ENCODE assay signal across 2 cellular contexts in the genomic region with DNA sequence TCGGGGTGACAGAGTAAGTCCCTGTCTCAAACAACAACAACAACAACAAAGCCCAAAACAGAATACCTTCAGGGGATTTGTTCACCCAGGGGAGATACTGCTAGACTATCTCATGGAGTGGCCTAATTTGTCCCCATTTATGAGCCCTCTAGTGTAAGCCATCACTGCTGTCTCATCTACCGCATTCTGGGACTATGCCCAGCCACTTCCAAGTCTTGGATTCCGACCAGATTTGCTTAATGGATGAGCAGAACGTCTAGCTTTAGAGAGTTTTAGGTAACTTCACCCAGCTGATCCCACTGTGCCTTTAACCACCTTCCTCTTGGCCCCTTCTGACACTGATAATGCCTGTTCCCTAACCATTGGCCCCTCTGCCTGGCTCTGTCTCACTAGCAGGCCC.
A peak's percentile ranks its signal among the peaks of the same experiment; 100 is the strongest.
TF ChIP-seq lines count a peak whose summit lies in the region.

No MANE protein-coding gene starts in this region.

TF ChIP-seq in liver, 16 proteins besides CTCF, POLR2A, EP300 and RAD21 (continued from another document):
- TF ChIP-seq, protein P1, sequence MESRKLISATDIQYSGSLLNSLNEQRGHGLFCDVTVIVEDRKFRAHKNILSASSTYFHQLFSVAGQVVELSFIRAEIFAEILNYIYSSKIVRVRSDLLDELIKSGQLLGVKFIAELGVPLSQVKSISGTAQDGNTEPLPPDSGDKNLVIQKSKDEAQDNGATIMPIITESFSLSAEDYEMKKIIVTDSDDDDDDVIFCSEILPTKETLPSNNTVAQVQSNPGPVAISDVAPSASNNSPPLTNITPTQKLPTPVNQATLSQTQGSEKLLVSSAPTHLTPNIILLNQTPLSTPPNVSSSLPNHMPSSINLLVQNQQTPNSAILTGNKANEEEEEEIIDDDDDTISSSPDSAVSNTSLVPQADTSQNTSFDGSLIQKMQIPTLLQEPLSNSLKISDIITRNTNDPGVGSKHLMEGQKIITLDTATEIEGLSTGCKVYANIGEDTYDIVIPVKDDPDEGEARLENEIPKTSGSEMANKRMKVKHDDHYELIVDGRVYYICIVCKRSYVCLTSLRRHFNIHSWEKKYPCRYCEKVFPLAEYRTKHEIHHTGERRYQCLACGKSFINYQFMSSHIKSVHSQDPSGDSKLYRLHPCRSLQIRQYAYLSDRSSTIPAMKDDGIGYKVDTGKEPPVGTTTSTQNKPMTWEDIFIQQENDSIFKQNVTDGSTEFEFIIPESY (IDR thresholded peaks at IDR 0.05): no peak
- TF ChIP-seq SP1 (IDR thresholded peaks at IDR 0.05) (no peak), HNF4A (conservative IDR thresholded peaks at IDR 0.05) (peak in 1 of 2 donors; percentile 9)
- TF ChIP-seq, protein P2, sequence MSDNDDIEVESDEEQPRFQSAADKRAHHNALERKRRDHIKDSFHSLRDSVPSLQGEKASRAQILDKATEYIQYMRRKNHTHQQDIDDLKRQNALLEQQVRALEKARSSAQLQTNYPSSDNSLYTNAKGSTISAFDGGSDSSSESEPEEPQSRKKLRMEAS (IDR thresholded peaks at IDR 0.05): no peak
TF ChIP-seq in liver: peak in this region for 2.

TF ChIP-seq in HepG2, 621 proteins besides CTCF, POLR2A, EP300 and RAD21 (continued from another document):
- TF ChIP-seq, protein P3, sequence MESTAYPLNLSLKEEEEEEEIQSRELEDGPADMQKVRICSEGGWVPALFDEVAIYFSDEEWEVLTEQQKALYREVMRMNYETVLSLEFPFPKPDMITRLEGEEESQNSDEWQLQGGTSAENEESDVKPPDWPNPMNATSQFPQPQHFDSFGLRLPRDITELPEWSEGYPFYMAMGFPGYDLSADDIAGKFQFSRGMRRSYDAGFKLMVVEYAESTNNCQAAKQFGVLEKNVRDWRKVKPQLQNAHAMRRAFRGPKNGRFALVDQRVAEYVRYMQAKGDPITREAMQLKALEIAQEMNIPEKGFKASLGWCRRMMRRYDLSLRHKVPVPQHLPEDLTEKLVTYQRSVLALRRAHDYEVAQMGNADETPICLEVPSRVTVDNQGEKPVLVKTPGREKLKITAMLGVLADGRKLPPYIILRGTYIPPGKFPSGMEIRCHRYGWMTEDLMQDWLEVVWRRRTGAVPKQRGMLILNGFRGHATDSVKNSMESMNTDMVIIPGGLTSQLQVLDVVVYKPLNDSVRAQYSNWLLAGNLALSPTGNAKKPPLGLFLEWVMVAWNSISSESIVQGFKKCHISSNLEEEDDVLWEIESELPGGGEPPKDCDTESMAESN (CRISPR knock-in tag; conservative IDR thresholded peaks at IDR 0.05): no peak
- TF ChIP-seq NFE2L2 (IDR thresholded peaks at IDR 0.05; ENCODE audit: low read length): no peak
- no peak for TF ChIP-seq ZNF124 (CRISPR knock-in tag; IDR thresholded peaks at IDR 0.05)
- TF ChIP-seq, protein P4, sequence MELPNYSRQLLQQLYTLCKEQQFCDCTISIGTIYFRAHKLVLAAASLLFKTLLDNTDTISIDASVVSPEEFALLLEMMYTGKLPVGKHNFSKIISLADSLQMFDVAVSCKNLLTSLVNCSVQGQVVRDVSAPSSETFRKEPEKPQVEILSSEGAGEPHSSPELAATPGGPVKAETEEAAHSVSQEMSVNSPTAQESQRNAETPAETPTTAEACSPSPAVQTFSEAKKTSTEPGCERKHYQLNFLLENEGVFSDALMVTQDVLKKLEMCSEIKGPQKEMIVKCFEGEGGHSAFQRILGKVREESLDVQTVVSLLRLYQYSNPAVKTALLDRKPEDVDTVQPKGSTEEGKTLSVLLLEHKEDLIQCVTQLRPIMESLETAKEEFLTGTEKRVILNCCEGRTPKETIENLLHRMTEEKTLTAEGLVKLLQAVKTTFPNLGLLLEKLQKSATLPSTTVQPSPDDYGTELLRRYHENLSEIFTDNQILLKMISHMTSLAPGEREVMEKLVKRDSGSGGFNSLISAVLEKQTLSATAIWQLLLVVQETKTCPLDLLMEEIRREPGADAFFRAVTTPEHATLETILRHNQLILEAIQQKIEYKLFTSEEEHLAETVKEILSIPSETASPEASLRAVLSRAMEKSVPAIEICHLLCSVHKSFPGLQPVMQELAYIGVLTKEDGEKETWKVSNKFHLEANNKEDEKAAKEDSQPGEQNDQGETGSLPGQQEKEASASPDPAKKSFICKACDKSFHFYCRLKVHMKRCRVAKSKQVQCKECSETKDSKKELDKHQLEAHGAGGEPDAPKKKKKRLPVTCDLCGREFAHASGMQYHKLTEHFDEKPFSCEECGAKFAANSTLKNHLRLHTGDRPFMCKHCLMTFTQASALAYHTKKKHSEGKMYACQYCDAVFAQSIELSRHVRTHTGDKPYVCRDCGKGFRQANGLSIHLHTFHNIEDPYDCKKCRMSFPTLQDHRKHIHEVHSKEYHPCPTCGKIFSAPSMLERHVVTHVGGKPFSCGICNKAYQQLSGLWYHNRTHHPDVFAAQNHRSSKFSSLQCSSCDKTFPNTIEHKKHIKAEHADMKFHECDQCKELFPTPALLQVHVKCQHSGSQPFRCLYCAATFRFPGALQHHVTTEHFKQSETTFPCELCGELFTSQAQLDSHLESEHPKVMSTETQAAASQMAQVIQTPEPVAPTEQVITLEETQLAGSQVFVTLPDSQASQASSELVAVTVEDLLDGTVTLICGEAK (IDR thresholded peaks at IDR 0.05): no peak
- TF ChIP-seq, protein P4 (CRISPR knock-in tag; IDR thresholded peaks at IDR 0.05): no peak
- TF ChIP-seq, protein P5, sequence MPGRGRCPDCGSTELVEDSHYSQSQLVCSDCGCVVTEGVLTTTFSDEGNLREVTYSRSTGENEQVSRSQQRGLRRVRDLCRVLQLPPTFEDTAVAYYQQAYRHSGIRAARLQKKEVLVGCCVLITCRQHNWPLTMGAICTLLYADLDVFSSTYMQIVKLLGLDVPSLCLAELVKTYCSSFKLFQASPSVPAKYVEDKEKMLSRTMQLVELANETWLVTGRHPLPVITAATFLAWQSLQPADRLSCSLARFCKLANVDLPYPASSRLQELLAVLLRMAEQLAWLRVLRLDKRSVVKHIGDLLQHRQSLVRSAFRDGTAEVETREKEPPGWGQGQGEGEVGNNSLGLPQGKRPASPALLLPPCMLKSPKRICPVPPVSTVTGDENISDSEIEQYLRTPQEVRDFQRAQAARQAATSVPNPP (CRISPR knock-in tag; IDR thresholded peaks at IDR 0.05): no peak
- TF ChIP-seq KMT2A (CRISPR knock-in tag; IDR thresholded peaks at IDR 0.05): no peak
- no peak for TF ChIP-seq REXO4 (CRISPR knock-in tag; IDR thresholded peaks at IDR 0.05; ENCODE audit: borderline replicate concordance)
- TF ChIP-seq, protein P6, sequence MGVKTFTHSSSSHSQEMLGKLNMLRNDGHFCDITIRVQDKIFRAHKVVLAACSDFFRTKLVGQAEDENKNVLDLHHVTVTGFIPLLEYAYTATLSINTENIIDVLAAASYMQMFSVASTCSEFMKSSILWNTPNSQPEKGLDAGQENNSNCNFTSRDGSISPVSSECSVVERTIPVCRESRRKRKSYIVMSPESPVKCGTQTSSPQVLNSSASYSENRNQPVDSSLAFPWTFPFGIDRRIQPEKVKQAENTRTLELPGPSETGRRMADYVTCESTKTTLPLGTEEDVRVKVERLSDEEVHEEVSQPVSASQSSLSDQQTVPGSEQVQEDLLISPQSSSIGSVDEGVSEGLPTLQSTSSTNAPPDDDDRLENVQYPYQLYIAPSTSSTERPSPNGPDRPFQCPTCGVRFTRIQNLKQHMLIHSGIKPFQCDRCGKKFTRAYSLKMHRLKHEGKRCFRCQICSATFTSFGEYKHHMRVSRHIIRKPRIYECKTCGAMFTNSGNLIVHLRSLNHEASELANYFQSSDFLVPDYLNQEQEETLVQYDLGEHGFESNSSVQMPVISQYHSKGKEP (CRISPR knock-in tag; IDR thresholded peaks at IDR 0.05): no peak
- no peak for TF ChIP-seq SOX6 (IDR thresholded peaks at IDR 0.05)
- no peak for TF ChIP-seq SOX6 (CRISPR knock-in tag; IDR thresholded peaks at IDR 0.05)
- TF ChIP-seq, protein P7, sequence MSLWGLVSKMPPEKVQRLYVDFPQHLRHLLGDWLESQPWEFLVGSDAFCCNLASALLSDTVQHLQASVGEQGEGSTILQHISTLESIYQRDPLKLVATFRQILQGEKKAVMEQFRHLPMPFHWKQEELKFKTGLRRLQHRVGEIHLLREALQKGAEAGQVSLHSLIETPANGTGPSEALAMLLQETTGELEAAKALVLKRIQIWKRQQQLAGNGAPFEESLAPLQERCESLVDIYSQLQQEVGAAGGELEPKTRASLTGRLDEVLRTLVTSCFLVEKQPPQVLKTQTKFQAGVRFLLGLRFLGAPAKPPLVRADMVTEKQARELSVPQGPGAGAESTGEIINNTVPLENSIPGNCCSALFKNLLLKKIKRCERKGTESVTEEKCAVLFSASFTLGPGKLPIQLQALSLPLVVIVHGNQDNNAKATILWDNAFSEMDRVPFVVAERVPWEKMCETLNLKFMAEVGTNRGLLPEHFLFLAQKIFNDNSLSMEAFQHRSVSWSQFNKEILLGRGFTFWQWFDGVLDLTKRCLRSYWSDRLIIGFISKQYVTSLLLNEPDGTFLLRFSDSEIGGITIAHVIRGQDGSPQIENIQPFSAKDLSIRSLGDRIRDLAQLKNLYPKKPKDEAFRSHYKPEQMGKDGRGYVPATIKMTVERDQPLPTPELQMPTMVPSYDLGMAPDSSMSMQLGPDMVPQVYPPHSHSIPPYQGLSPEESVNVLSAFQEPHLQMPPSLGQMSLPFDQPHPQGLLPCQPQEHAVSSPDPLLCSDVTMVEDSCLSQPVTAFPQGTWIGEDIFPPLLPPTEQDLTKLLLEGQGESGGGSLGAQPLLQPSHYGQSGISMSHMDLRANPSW (CRISPR knock-in tag; IDR thresholded peaks at IDR 0.05; ENCODE audit: borderline replicate concordance): no peak
- TF ChIP-seq, protein P8, sequence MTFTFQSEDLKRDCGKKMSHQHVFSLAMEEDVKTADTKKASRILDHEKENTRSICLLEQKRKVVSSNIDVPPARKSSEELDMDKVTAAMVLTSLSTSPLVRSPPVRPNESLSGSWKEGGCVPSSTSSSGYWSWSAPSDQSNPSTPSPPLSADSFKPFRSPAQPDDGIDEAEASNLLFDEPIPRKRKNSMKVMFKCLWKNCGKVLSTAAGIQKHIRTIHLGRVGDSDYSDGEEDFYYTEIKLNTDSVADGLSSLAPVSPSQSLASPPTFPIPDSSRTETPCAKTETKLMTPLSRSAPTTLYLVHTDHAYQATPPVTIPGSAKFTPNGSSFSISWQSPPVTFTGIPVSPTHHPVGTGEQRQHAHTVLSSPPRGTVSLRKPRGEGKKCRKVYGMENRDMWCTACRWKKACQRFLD (CRISPR knock-in tag; IDR thresholded peaks at IDR 0.05; ENCODE audit: borderline replicate concordance): no peak
- TF ChIP-seq, protein P9, sequence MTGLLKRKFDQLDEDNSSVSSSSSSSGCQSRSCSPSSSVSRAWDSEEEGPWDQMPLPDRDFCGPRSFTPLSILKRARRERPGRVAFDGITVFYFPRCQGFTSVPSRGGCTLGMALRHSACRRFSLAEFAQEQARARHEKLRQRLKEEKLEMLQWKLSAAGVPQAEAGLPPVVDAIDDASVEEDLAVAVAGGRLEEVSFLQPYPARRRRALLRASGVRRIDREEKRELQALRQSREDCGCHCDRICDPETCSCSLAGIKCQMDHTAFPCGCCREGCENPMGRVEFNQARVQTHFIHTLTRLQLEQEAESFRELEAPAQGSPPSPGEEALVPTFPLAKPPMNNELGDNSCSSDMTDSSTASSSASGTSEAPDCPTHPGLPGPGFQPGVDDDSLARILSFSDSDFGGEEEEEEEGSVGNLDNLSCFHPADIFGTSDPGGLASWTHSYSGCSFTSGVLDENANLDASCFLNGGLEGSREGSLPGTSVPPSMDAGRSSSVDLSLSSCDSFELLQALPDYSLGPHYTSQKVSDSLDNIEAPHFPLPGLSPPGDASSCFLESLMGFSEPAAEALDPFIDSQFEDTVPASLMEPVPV (CRISPR knock-in tag; IDR thresholded peaks at IDR 0.05): no peak
- no peak for TF ChIP-seq ZNF549 (CRISPR knock-in tag; IDR thresholded peaks at IDR 0.05)
